In genomic region chr19:6766357-6767080, GRCh38 we compare ENCODE assay signal across 11 cellular contexts. TPM values are rescaled to one million over a fixed set of nuclear protein-coding genes. Genes with fewer than 3 reads are reported as not detected.
DNase-seq lines count a peak whose midpoint lies in the region; ATAC-seq and TF ChIP-seq lines count a peak whose summit lies in the region.
"Had no signal": no experiment of that assay in that cellular context is flagged by ENCODE, and none has a peak within 500 bp of the region (broad histone marks: within the 10 kb centered on the region; RNA-seq: fewer than 3 reads in every experiment).

No MANE protein-coding gene starts in this region.

- H3K36me3 ChIP-seq in thoracic aorta: no peaks in the 10 kb centered on the region

- no peaks in the 10 kb centered on the region for H3K27me3 ChIP-seq in thoracic aorta (replicated peaks; ENCODE audit: insufficient read depth)

- CTCF ChIA-PET in activated CD8-positive, alpha-beta memory T cell treated with anti-CD3 and anti-CD28 coated beads, Interleukin-2, amount 10 ng/mL, durations not matched to agents 7 days and 5 days (lab: Charles Lee): interaction anchor here (1.0 to 4.4 kb wide), 5 partner anchors 13 to 215 kb away, joined by 3 to 23 read pairs (median 5); no protein-coding TSS in a partner anchor
- CTCF ChIA-PET in activated CD8-positive, alpha-beta T cell treated with anti-CD3 and anti-CD28 coated beads for 36 hours (lab: Charles Lee): interaction anchor here (1.5 kb wide), 1 partner anchor 24 kb away, joined by 3 read pairs; no protein-coding TSS in a partner anchor

- peaks cover 29% of the 10 kb centered on the region for H3K4me1 Mint-ChIP-seq in activated CD8-positive, alpha-beta memory T cell treated with anti-CD3 and anti-CD28 coated beads, Interleukin-2, amount 10 ng/mL, durations not matched to agents 7 days and 5 days
- peaks cover 28% of the 10 kb centered on the region for H3K4me1 Mint-ChIP-seq in activated CD8-positive, alpha-beta T cell treated with anti-CD3 and anti-CD28 coated beads for 36 hours (ENCODE audit: low read depth)

- intact Hi-C loops in activated CD8-positive, alpha-beta T cell treated with anti-CD3 and anti-CD28 coated beads for 36 hours (cut with micrococcal nuclease): loop anchor here (2.0 to 10.0 kb wide), 3 partner anchors 30 to 98 kb away; partner anchors contain the start of gene GPR108

- no peak for TF ChIP-seq CTCF in activated CD8-positive, alpha-beta T cell treated with anti-CD3 and anti-CD28 coated beads for 36 hours (IDR thresholded peaks at IDR 0.05)
- no peak for TF ChIP-seq CTCF in thoracic aorta (IDR thresholded peaks at IDR 0.05)

- peak overlapping the region; percentile 91 for H3K4me3 Mint-ChIP-seq in activated CD8-positive, alpha-beta memory T cell treated with anti-CD3 and anti-CD28 coated beads, Interleukin-2, amount 10 ng/mL, durations not matched to agents 7 days and 5 days
- H3K4me3 Mint-ChIP-seq in activated CD8-positive, alpha-beta T cell treated with anti-CD3 and anti-CD28 coated beads for 36 hours: peak overlapping the region; percentile 93

- POLR2A ChIA-PET in activated CD8-positive, alpha-beta T cell treated with anti-CD3 and anti-CD28 coated beads for 36 hours (lab: Charles Lee): interaction anchor here (0.8 to 1.1 kb wide), 2 partner anchors 9 to 36 kb away, joined by 3 read pairs; no protein-coding TSS in a partner anchor

- peak overlapping the region; percentile 62 for H3K4me3 ChIP-seq in thoracic aorta

- no peak for ATAC-seq in activated CD8-positive, alpha-beta memory T cell treated with anti-CD3 and anti-CD28 coated beads, Interleukin-2, amount 10 ng/mL, durations not matched to agents 7 days and 5 days
- ATAC-seq in activated CD8-positive, alpha-beta T cell treated with anti-CD3 and anti-CD28 coated beads for 36 hours: no peak
- no peak for ATAC-seq in thoracic aorta (ENCODE audit: insufficient number of reproducible peaks, low FRiP score, low read depth)
- no peak for ATAC-seq in GM19328 (IDR thresholded peaks at IDR 0.05; ENCODE audit: unreplicated experiment)

- H3K9me3 Mint-ChIP-seq in activated CD8-positive, alpha-beta memory T cell treated with anti-CD3 and anti-CD28 coated beads, Interleukin-2, amount 10 ng/mL, durations not matched to agents 7 days and 5 days (ENCODE audit: low read depth): no peaks in the 10 kb centered on the region
- no peaks in the 10 kb centered on the region for H3K9me3 Mint-ChIP-seq in activated CD8-positive, alpha-beta T cell treated with anti-CD3 and anti-CD28 coated beads for 36 hours
- H3K9me3 Mint-ChIP-seq: neural crest cell had no signal

- peaks cover 2 to 9% of the 10 kb centered on the region in 2 donors for H3K4me1 ChIP-seq in thoracic aorta (ENCODE audit: control insufficient read depth in 1 of 2, low read depth in 2 of 2)

- H3K27ac ChIP-seq in thoracic aorta: no peak overlapping the region

- DNase-seq in activated CD8-positive, alpha-beta memory T cell treated with anti-CD3 and anti-CD28 coated beads, Interleukin-2, amount 10 ng/mL, durations not matched to agents 7 days and 5 days: no peak
- no peak for DNase-seq in activated CD8-positive, alpha-beta memory T cell treated with anti-CD3 and anti-CD28 coated beads, Interleukin-2, amount 50 U/mL, for 4 hours
- peak; percentile 47 for DNase-seq in activated CD8-positive, alpha-beta T cell treated with anti-CD3 and anti-CD28 coated beads for 36 hours
- peak; percentile 9 for DNase-seq in kidney glomerular epithelial cell (lab: John Stamatoyannopoulos, UW)
- no peak for DNase-seq in thoracic aorta (ENCODE audit: low spot score)
- no peak for DNase-seq in SIG-M5 treated with dmso at 0.1 percent for 504 hours (lab: John Stamatoyannopoulos, UW; ENCODE audit: unreplicated experiment)
- no peak for DNase-seq in SKM-1 treated with dmso at 0.1 percent for 144 hours (lab: John Stamatoyannopoulos, UW; ENCODE audit: unreplicated experiment)
- DNase-seq: amniotic stem cell, NCI-H524 treated with DMSO at 0.1 percent for 48 hours had no signal

- peaks cover 1% of the 10 kb centered on the region for H3K36me3 Mint-ChIP-seq in activated CD8-positive, alpha-beta memory T cell treated with anti-CD3 and anti-CD28 coated beads, Interleukin-2, amount 10 ng/mL, durations not matched to agents 7 days and 5 days
- H3K36me3 Mint-ChIP-seq in activated CD8-positive, alpha-beta T cell treated with anti-CD3 and anti-CD28 coated beads for 36 hours (ENCODE audit: low read depth): no peaks in the 10 kb centered on the region

- H3K27me3 Mint-ChIP-seq in activated CD8-positive, alpha-beta memory T cell treated with anti-CD3 and anti-CD28 coated beads, Interleukin-2, amount 10 ng/mL, durations not matched to agents 7 days and 5 days: no peaks in the 10 kb centered on the region
- H3K27me3 Mint-ChIP-seq in activated CD8-positive, alpha-beta T cell treated with anti-CD3 and anti-CD28 coated beads for 36 hours: no peaks in the 10 kb centered on the region

- H3K9me3 ChIP-seq in thoracic aorta: no peaks in the 10 kb centered on the region

- peak overlapping the region; percentile 93 for H3K27ac Mint-ChIP-seq in activated CD8-positive, alpha-beta memory T cell treated with anti-CD3 and anti-CD28 coated beads, Interleukin-2, amount 10 ng/mL, durations not matched to agents 7 days and 5 days
- peak overlapping the region; percentile 94 for H3K27ac Mint-ChIP-seq in activated CD8-positive, alpha-beta T cell treated with anti-CD3 and anti-CD28 coated beads for 36 hours

RNA-seq across cellular contexts. Expression of gene SH2D3A, which starts 0.7 kb away (rescaled TPM):
- 10 to 100 TPM; 13.8 to 22.3 TPM for total RNA-seq in activated CD8-positive, alpha-beta memory T cell treated with anti-CD3 and anti-CD28 coated beads, Interleukin-2, amount 10 ng/mL, durations not matched to agents 7 days and 5 days
- 10 to 100 TPM; 20.6 to 20.9 TPM for total RNA-seq in activated CD8-positive, alpha-beta T cell treated with anti-CD3 and anti-CD28 coated beads for 36 hours
- total RNA-seq in thoracic aorta: 1 to 10 TPM in 1 of 2 donors, under 1 TPM in 1; 0.68 to 7.1 TPM
- total RNA-seq: neural crest cell had no signal

RNA-seq across cellular contexts. Expression of gene VAV1, which starts 6.0 kb away (rescaled TPM):
- total RNA-seq in activated CD8-positive, alpha-beta memory T cell treated with anti-CD3 and anti-CD28 coated beads, Interleukin-2, amount 10 ng/mL, durations not matched to agents 7 days and 5 days: 100 to 1,000 TPM in 1 of 2 experiments, 10 to 100 TPM in 1; 98.5 to 114 TPM
- total RNA-seq in activated CD8-positive, alpha-beta T cell treated with anti-CD3 and anti-CD28 coated beads for 36 hours: 10 to 100 TPM; 61.7 to 65.4 TPM
- total RNA-seq in thoracic aorta: 10 to 100 TPM in 1 of 2 donors, 1 to 10 TPM in 1; 7.6 to 12.2 TPM
- total RNA-seq: neural crest cell had no signal

RNA-seq across cellular contexts. Expression of gene TRIP10, which starts 27.0 kb away (rescaled TPM):
- total RNA-seq in activated CD8-positive, alpha-beta memory T cell treated with anti-CD3 and anti-CD28 coated beads, Interleukin-2, amount 10 ng/mL, durations not matched to agents 7 days and 5 days: 10 to 100 TPM; 13.7 to 22.2 TPM
- total RNA-seq in activated CD8-positive, alpha-beta T cell treated with anti-CD3 and anti-CD28 coated beads for 36 hours: 10 to 100 TPM; 33.8 to 34.3 TPM
- total RNA-seq in thoracic aorta: 100 to 1,000 TPM in 1 of 2 donors, 10 to 100 TPM in 1; 98.2 to 105 TPM

RNA-seq across cellular contexts. Expression of gene GPR108, which starts 29.1 kb away (rescaled TPM):
- 100 to 1,000 TPM in 1 of 2 experiments, 10 to 100 TPM in 1; 77.2 to 100 TPM for total RNA-seq in activated CD8-positive, alpha-beta memory T cell treated with anti-CD3 and anti-CD28 coated beads, Interleukin-2, amount 10 ng/mL, durations not matched to agents 7 days and 5 days
- total RNA-seq in activated CD8-positive, alpha-beta T cell treated with anti-CD3 and anti-CD28 coated beads for 36 hours: 10 to 100 TPM; 58.2 to 64.8 TPM
- 10 to 100 TPM; 32.2 to 84.2 TPM for total RNA-seq in thoracic aorta

RNA-seq across cellular contexts. Expression of gene C3, which starts 46.1 kb away (rescaled TPM):
- total RNA-seq in activated CD8-positive, alpha-beta memory T cell treated with anti-CD3 and anti-CD28 coated beads, Interleukin-2, amount 10 ng/mL, durations not matched to agents 7 days and 5 days: 1 to 10 TPM in 1 of 2 experiments, under 1 TPM in 1; 0.67 to 1.0 TPM
- 1 to 10 TPM in 1 of 2 experiments, under 1 TPM in 1; 0.34 to 1.1 TPM for total RNA-seq in activated CD8-positive, alpha-beta T cell treated with anti-CD3 and anti-CD28 coated beads for 36 hours
- 100 to 1,000 TPM; 277 to 754 TPM for total RNA-seq in thoracic aorta

Comparison
In these comparisons a context has a peak if more than half of its experiments do, and no peak if none do; other contexts are left out.
1. DNase-seq: peak in activated CD8-positive, alpha-beta T cell treated with anti-CD3 and anti-CD28 coated beads for 36 hours (single experiment) and kidney glomerular epithelial cell (single experiment); none in activated CD8-positive, alpha-beta memory T cell treated with anti-CD3 and anti-CD28 coated beads, Interleukin-2, amount 10 ng/mL, durations not matched to agents 7 days and 5 days (single experiment), activated CD8-positive, alpha-beta memory T cell treated with anti-CD3 and anti-CD28 coated beads, Interleukin-2, amount 50 U/mL, for 4 hours (single experiment), thoracic aorta (single experiment), SIG-M5 treated with dmso at 0.1 percent for 504 hours (single experiment) and SKM-1 treated with dmso at 0.1 percent for 144 hours (single experiment).
2. RNA of gene VAV1, which starts 6.0 kb away (total RNA-seq): 98.5 to 114 TPM in activated CD8-positive, alpha-beta memory T cell treated with anti-CD3 and anti-CD28 coated beads, Interleukin-2, amount 10 ng/mL, durations not matched to agents 7 days and 5 days and 61.7 to 65.4 TPM in activated CD8-positive, alpha-beta T cell treated with anti-CD3 and anti-CD28 coated beads for 36 hours; 7.6 to 12.2 TPM in thoracic aorta; every median in the first group is over 4 times any median in the second.